1 cellular context compared by ENCODE assay signal in genomic region chr2:53668624-53669026, GRCh38.
A peak's percentile ranks its signal among the peaks of the same experiment; 100 is the strongest.
TF ChIP-seq lines count a peak whose summit lies in the region.

No MANE protein-coding gene starts in this region.

TF ChIP-seq in K562, 482 proteins besides CTCF, POLR2A, EP300 and RAD21 (continued from another document and continues in another):
- TF ChIP-seq, protein P1, sequence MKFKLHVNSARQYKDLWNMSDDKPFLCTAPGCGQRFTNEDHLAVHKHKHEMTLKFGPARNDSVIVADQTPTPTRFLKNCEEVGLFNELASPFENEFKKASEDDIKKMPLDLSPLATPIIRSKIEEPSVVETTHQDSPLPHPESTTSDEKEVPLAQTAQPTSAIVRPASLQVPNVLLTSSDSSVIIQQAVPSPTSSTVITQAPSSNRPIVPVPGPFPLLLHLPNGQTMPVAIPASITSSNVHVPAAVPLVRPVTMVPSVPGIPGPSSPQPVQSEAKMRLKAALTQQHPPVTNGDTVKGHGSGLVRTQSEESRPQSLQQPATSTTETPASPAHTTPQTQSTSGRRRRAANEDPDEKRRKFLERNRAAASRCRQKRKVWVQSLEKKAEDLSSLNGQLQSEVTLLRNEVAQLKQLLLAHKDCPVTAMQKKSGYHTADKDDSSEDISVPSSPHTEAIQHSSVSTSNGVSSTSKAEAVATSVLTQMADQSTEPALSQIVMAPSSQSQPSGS (CRISPR knock-in tag; IDR thresholded peaks at IDR 0.05): no peak; the same call in 1 of the 2 replicates
- TF ChIP-seq ZNF140 (CRISPR knock-in tag; IDR thresholded peaks at IDR 0.05) (no peak), THRAP3 (IDR thresholded peaks at IDR 0.05; ENCODE audit: borderline replicate concordance) (no peak), AFF1 (IDR thresholded peaks at IDR 0.05; ENCODE audit: low read depth in 1 of 2, partially characterized antibody in 2 of 2) (peak; percentile 34 to 70), ZNF274 (IDR thresholded peaks at IDR 0.05; ENCODE audit: borderline replicate concordance, low read depth, low read length) (no peak), TEAD1 (CRISPR knock-in tag; IDR thresholded peaks at IDR 0.05) (no peak), CBX1 (IDR thresholded peaks at IDR 0.05; ENCODE audit: low read depth) (no peak), FOSL1 (tag; conservative IDR thresholded peaks at IDR 0.05) (peak; percentile 86), SMAD4 (CRISPR knock-in tag; conservative IDR thresholded peaks at IDR 0.05) (peak; percentile 85), ZNF592 (IDR thresholded peaks at IDR 0.05) (no peak), ZNF354B (CRISPR knock-in tag; IDR thresholded peaks at IDR 0.05) (no peak), CAMTA2 (CRISPR knock-in tag; conservative IDR thresholded peaks at IDR 0.05) (no peak), CGGBP1 (CRISPR knock-in tag; IDR thresholded peaks at IDR 0.05) (no peak), TEAD4 (IDR thresholded peaks at IDR 0.05; ENCODE audit: low read length) (peak; percentile 97), TEAD4 (CRISPR knock-in tag; IDR thresholded peaks at IDR 0.05; ENCODE audit: borderline replicate concordance) (no peak), KAT7 (CRISPR knock-in tag; IDR thresholded peaks at IDR 0.05; ENCODE audit: borderline replicate concordance) (no peak), SNIP1 (IDR thresholded peaks at IDR 0.05; ENCODE audit: low read depth) (no peak), MCM3 (IDR thresholded peaks at IDR 0.05) (no peak), SP2 (IDR thresholded peaks at IDR 0.05; ENCODE audit: extremely low read depth, low read depth, low read length, poor library complexity, severe bottlenecking) (no peak), BCL6 (CRISPR knock-in tag; IDR thresholded peaks at IDR 0.05) (no peak), MXI1 (IDR thresholded peaks at IDR 0.05; ENCODE audit: low read depth, low read length) (no peak; the same call in 1 of the 2 replicates), RAD51 (IDR thresholded peaks at IDR 0.05; ENCODE audit: borderline replicate concordance, low read depth) (no peak), KLF1 (tag; IDR thresholded peaks at IDR 0.05) (no peak), COPS2 (conservative IDR thresholded peaks at IDR 0.05) (no peak), SIN3B (IDR thresholded peaks at IDR 0.05; ENCODE audit: low read depth) (no peak; the same call in 1 of the 2 replicates), TCF3 (CRISPR knock-in tag; IDR thresholded peaks at IDR 0.05) (peak; percentile 95), ZNF668 (CRISPR knock-in tag; IDR thresholded peaks at IDR 0.05) (no peak), RNF219 (CRISPR knock-in tag; IDR thresholded peaks at IDR 0.05) (no peak), GTF2F1 (IDR thresholded peaks at IDR 0.05; ENCODE audit: low read depth, low read length) (no peak), SMARCE1 (IDR thresholded peaks at IDR 0.05) (peak; percentile 93), SMARCA4 (IDR thresholded peaks at IDR 0.05) (peak; percentile 98), ZSCAN32 (CRISPR knock-in tag; IDR thresholded peaks at IDR 0.05) (no peak), NONO (IDR thresholded peaks at IDR 0.05; ENCODE audit: low read depth in 2 of 2, low read length in 1 of 2) (no peak; a peak in 1 of 4 replicates), AFF4 (CRISPR knock-in tag; IDR thresholded peaks at IDR 0.05) (no peak), ZEB2 (IDR thresholded peaks at IDR 0.05) (peak; percentile 94), SIRT6 (IDR thresholded peaks at IDR 0.05; ENCODE audit: low read depth, low read length) (no peak), POLR2H (tag; IDR thresholded peaks at IDR 0.05; ENCODE audit: low read depth) (peak; percentile 11; the same call in 1 of the 2 replicates), ZNF785 (CRISPR knock-in tag; IDR thresholded peaks at IDR 0.05) (no peak), DPF2 (IDR thresholded peaks at IDR 0.05) (peak; percentile 98), POU5F1 (IDR thresholded peaks at IDR 0.05; ENCODE audit: borderline replicate concordance, low read depth, low read length, partially characterized antibody) (no peak), SAFB (IDR thresholded peaks at IDR 0.05; ENCODE audit: borderline replicate concordance, low read depth, low read length) (no peak)
- TF ChIP-seq, protein P2, sequence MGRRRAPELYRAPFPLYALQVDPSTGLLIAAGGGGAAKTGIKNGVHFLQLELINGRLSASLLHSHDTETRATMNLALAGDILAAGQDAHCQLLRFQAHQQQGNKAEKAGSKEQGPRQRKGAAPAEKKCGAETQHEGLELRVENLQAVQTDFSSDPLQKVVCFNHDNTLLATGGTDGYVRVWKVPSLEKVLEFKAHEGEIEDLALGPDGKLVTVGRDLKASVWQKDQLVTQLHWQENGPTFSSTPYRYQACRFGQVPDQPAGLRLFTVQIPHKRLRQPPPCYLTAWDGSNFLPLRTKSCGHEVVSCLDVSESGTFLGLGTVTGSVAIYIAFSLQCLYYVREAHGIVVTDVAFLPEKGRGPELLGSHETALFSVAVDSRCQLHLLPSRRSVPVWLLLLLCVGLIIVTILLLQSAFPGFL (CRISPR knock-in tag; IDR thresholded peaks at IDR 0.05): no peak
- TF ChIP-seq, protein P3, sequence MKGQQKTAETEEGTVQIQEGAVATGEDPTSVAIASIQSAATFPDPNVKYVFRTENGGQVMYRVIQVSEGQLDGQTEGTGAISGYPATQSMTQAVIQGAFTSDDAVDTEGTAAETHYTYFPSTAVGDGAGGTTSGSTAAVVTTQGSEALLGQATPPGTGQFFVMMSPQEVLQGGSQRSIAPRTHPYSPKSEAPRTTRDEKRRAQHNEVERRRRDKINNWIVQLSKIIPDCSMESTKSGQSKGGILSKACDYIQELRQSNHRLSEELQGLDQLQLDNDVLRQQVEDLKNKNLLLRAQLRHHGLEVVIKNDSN (CRISPR knock-in tag; IDR thresholded peaks at IDR 0.05): no peak
- TF ChIP-seq, protein P4, sequence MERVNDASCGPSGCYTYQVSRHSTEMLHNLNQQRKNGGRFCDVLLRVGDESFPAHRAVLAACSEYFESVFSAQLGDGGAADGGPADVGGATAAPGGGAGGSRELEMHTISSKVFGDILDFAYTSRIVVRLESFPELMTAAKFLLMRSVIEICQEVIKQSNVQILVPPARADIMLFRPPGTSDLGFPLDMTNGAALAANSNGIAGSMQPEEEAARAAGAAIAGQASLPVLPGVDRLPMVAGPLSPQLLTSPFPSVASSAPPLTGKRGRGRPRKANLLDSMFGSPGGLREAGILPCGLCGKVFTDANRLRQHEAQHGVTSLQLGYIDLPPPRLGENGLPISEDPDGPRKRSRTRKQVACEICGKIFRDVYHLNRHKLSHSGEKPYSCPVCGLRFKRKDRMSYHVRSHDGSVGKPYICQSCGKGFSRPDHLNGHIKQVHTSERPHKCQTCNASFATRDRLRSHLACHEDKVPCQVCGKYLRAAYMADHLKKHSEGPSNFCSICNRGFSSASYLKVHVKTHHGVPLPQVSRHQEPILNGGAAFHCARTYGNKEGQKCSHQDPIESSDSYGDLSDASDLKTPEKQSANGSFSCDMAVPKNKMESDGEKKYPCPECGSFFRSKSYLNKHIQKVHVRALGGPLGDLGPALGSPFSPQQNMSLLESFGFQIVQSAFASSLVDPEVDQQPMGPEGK (CRISPR knock-in tag; IDR thresholded peaks at IDR 0.05; ENCODE audit: borderline replicate concordance): no peak
